1 cellular context compared by ENCODE assay signal in the genomic region with DNA sequence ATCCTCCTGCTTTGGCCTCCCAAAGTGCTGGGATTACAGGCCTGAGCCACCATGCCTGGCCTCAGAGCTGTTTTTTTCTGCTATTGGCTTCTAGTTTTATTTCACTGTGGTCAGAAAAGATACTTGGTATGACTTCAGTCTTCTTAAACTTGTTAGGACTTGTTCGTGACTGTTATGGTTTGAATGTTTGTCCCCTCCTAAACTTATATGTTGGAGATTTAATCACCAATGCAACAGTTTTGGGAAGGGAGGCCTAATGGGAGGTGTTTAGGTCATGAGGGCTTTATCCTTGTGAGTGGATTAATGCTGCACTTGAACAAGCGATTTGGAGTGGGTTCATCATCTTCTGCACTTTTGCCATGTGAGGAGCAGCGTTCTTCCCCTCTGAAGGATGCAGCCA.
TF ChIP-seq lines count a peak whose summit lies in the region.

No MANE protein-coding gene starts in this region.

TF ChIP-seq in HEK293, 187 proteins besides CTCF, POLR2A, EP300 and RAD21:
- no peak for TF ChIP-seq ZNF350 (tag by site-specific recombination; IDR thresholded peaks at IDR 0.05)
- peak; percentile 69 for TF ChIP-seq SCRT2 (tag by site-specific recombination; IDR thresholded peaks at IDR 0.05)
